Comparison of ENCODE assay signal across 1 cellular context in genomic region chr5:141320225-141321169, GRCh38.
TF ChIP-seq lines count a peak whose summit lies in the region.

TAF7 (minus strand) TSS chr5:141320784; CDS start chr5:141320044, 740 bp downstream.

TF ChIP-seq in HepG2, 621 proteins besides CTCF, POLR2A, EP300 and RAD21 (continued from another document and continues in another):
- TF ChIP-seq POGK (CRISPR knock-in tag; conservative IDR thresholded peaks at IDR 0.05) (peak; percentile 80), DNMT1 (CRISPR knock-in tag; IDR thresholded peaks at IDR 0.05) (0 out of 2 replicates have a peak, but pooled peaks have one; percentile 22), HCFC1 (IDR thresholded peaks at IDR 0.05; ENCODE audit: low read depth, low read length) (no peak; the same call in 1 of the 2 replicates), ZNF460 (CRISPR knock-in tag; IDR thresholded peaks at IDR 0.05; ENCODE audit: borderline replicate concordance) (no peak; the same call in 1 of the 2 replicates), POLR2G (IDR thresholded peaks at IDR 0.05; ENCODE audit: low read depth, low read length) (peak; percentile 97), FOSL1 (CRISPR knock-in tag; IDR thresholded peaks at IDR 0.05; ENCODE audit: borderline replicate concordance) (no peak), PBX2 (CRISPR knock-in tag; IDR thresholded peaks at IDR 0.05) (peak; percentile 97), ZNF414 (CRISPR knock-in tag; IDR thresholded peaks at IDR 0.05) (peak; percentile 69; the same call in 1 of the 2 replicates), PTBP1 (IDR thresholded peaks at IDR 0.05; ENCODE audit: low read depth, low read length, poor library complexity, severe bottlenecking) (peak; percentile 53), ZNF280B (CRISPR knock-in tag; IDR thresholded peaks at IDR 0.05; ENCODE audit: borderline replicate concordance) (peak; percentile 86; the same call in 1 of the 2 replicates), ZBTB44 (CRISPR knock-in tag; IDR thresholded peaks at IDR 0.05) (0 out of 2 replicates have a peak, but pooled peaks have one; percentile 8), MED1 (CRISPR knock-in tag; IDR thresholded peaks at IDR 0.05) (peak; percentile 12; the same call in 1 of the 2 replicates), GPBP1L1 (CRISPR knock-in tag; IDR thresholded peaks at IDR 0.05) (no peak), RELA (CRISPR knock-in tag; IDR thresholded peaks at IDR 0.05) (peak; percentile 84), ZNF263 (CRISPR knock-in tag; IDR thresholded peaks at IDR 0.05) (0 out of 2 replicates have a peak, but pooled peaks have one; percentile 23), NPAS2 (CRISPR knock-in tag; IDR thresholded peaks at IDR 0.05; ENCODE audit: borderline replicate concordance) (no peak), ZNF101 (CRISPR knock-in tag; IDR thresholded peaks at IDR 0.05; ENCODE audit: borderline replicate concordance, low read depth) (no peak), ZMAT3 (CRISPR knock-in tag; conservative IDR thresholded peaks at IDR 0.05) (peak; percentile 88), NR2F2 (IDR thresholded peaks at IDR 0.05; ENCODE audit: borderline replicate concordance, low read depth) (no peak), REXO4 (CRISPR knock-in tag; IDR thresholded peaks at IDR 0.05; ENCODE audit: borderline replicate concordance) (no peak), KDM4B (CRISPR knock-in tag; IDR thresholded peaks at IDR 0.05) (peak; percentile 18; the same call in 1 of the 2 replicates), ZNF441 (CRISPR knock-in tag; IDR thresholded peaks at IDR 0.05; ENCODE audit: borderline replicate concordance) (peak; percentile 43; the same call in 1 of the 2 replicates), FOXP1 (IDR thresholded peaks at IDR 0.05) (no peak), FOXP1 (CRISPR knock-in tag; IDR thresholded peaks at IDR 0.05) (no peak), CEBPZ (IDR thresholded peaks at IDR 0.05; ENCODE audit: low read length) (no peak), E2F1 (CRISPR knock-in tag; IDR thresholded peaks at IDR 0.05) (no peak), MTF1 (CRISPR knock-in tag; IDR thresholded peaks at IDR 0.05) (no peak), ZNF143 (CRISPR knock-in tag; IDR thresholded peaks at IDR 0.05) (no peak; the same call in 1 of the 2 replicates), KLF15 (CRISPR knock-in tag; IDR thresholded peaks at IDR 0.05; ENCODE audit: borderline replicate concordance) (no peak; the same call in 1 of the 2 replicates), ZNF30 (CRISPR knock-in tag; IDR thresholded peaks at IDR 0.05) (peak; percentile 72; the same call in 1 of the 2 replicates), PHB2 (IDR thresholded peaks at IDR 0.05; ENCODE audit: partially characterized antibody) (no peak), MTA1 (CRISPR knock-in tag; IDR thresholded peaks at IDR 0.05; ENCODE audit: borderline replicate concordance) (peak; percentile 36; the same call in 1 of the 2 replicates), FIP1L1 (IDR thresholded peaks at IDR 0.05; ENCODE audit: borderline replicate concordance, insufficient read depth, low read depth, low read length) (no peak), ZFP37 (CRISPR knock-in tag; IDR thresholded peaks at IDR 0.05; ENCODE audit: borderline replicate concordance) (0 out of 2 replicates have a peak, but pooled peaks have one; percentile 73), RXRB (CRISPR knock-in tag; IDR thresholded peaks at IDR 0.05; ENCODE audit: borderline replicate concordance) (0 out of 2 replicates have a peak, but pooled peaks have one; percentile 13), AGO2 (optimal IDR thresholded peaks at IDR 0.05; ENCODE audit: low read depth, low read length) (peak; percentile 28), SMARCE1 (IDR thresholded peaks at IDR 0.05; ENCODE audit: borderline replicate concordance) (no peak), ZNF567 (CRISPR knock-in tag; IDR thresholded peaks at IDR 0.05; ENCODE audit: borderline replicate concordance) (peak; percentile 87), HNF4G (IDR thresholded peaks at IDR 0.05; ENCODE audit: borderline replicate concordance, low read depth, low read length) (no peak), HNF4G (CRISPR knock-in tag; IDR thresholded peaks at IDR 0.05; ENCODE audit: borderline replicate concordance, low read depth) (peak; percentile 80; the same call in 1 of the 2 replicates), SIN3A (IDR thresholded peaks at IDR 0.05; ENCODE audit: borderline replicate concordance, low read depth, low read length) (0 out of 2 replicates have a peak, but pooled peaks have one; percentile 33), HMG20B (CRISPR knock-in tag; conservative IDR thresholded peaks at IDR 0.05) (0 out of 2 replicates have a peak, but pooled peaks have one; percentile 8), DDIT3 (CRISPR knock-in tag; IDR thresholded peaks at IDR 0.05) (no peak), CREBL2 (CRISPR knock-in tag; IDR thresholded peaks at IDR 0.05; ENCODE audit: borderline replicate concordance) (no peak), CENPBD1 (CRISPR knock-in tag; IDR thresholded peaks at IDR 0.05; ENCODE audit: borderline replicate concordance, low read depth) (0 out of 2 replicates have a peak, but pooled peaks have one; percentile 44), SKI (IDR thresholded peaks at IDR 0.05; ENCODE audit: partially characterized antibody) (no peak), ZNF256 (CRISPR knock-in tag; conservative IDR thresholded peaks at IDR 0.05) (no peak), ZNF792 (CRISPR knock-in tag; IDR thresholded peaks at IDR 0.05) (0 out of 2 replicates have a peak, but pooled peaks have one; percentile 35), HMGA1 (CRISPR knock-in tag; conservative IDR thresholded peaks at IDR 0.05) (no peak), ZNF17 (CRISPR knock-in tag; IDR thresholded peaks at IDR 0.05) (no peak; the same call in 1 of the 2 replicates), ATF7 (IDR thresholded peaks at IDR 0.05) (no peak), ATF7 (CRISPR knock-in tag; IDR thresholded peaks at IDR 0.05) (no peak), ZNF7 (CRISPR knock-in tag; IDR thresholded peaks at IDR 0.05) (no peak; the same call in 1 of the 2 replicates), SRSF4 (IDR thresholded peaks at IDR 0.05; ENCODE audit: low read depth, low read length, poor library complexity, severe bottlenecking) (no peak)
